In genomic region chr10:48608279-48608681, GRCh38 we compare ENCODE assay signal across 8 cellular contexts. TPM values are rescaled to one million over a fixed set of nuclear protein-coding genes. Genes with fewer than 3 reads are reported as not detected.
DNase-seq lines count a peak whose midpoint lies in the region; ATAC-seq and TF ChIP-seq lines count a peak whose summit lies in the region.

No MANE protein-coding gene starts in this region.

- POLR2A ChIA-PET in activated CD4-positive, alpha-beta T cell treated with anti-CD3 and anti-CD28 coated beads, Interleukin-2, amount 10 ng/mL, durations not matched to agents 7 days and 5 days (lab: Charles Lee) = interaction anchor here (0.6 kb wide), 1 partner anchor 48 kb away, joined by 3 read pairs; no protein-coding TSS in a partner anchor

- H3K9me3 ChIP-seq in heart left ventricle = no peaks in the 10 kb centered on the region

- intact Hi-C loops in heart left ventricle (cut with DNase I) = loop anchor here (1.0 to 5.0 kb wide), 6 partner anchors 44 to 56 kb away; no protein-coding TSS in a partner anchor

- no peak overlapping the region for H3K4me3 Mint-ChIP-seq in activated CD4-positive, alpha-beta T cell treated with anti-CD3 and anti-CD28 coated beads, Interleukin-2, amount 10 ng/mL, durations not matched to agents 7 days and 5 days

- H3K27me3 Mint-ChIP-seq in activated CD4-positive, alpha-beta T cell treated with anti-CD3 and anti-CD28 coated beads, Interleukin-2, amount 10 ng/mL, durations not matched to agents 7 days and 5 days = peaks cover 38% of the 10 kb centered on the region

- peaks cover 2% of the 10 kb centered on the region for H3K4me1 Mint-ChIP-seq in activated CD4-positive, alpha-beta T cell treated with anti-CD3 and anti-CD28 coated beads, Interleukin-2, amount 10 ng/mL, durations not matched to agents 7 days and 5 days

- peaks cover 56% of the 10 kb centered on the region for H3K4me1 ChIP-seq in ACC112 (ENCODE audit: control insufficient read depth, insufficient read depth, low read length, unreplicated experiment)
- H3K4me1 ChIP-seq in heart left ventricle = peaks cover 0 to 69% (median 11%) of the 10 kb centered on the region in 12 donors

- H3K4me3 ChIP-seq in ACC112 (ENCODE audit: low read depth, low read length) (no peak overlapping the region; the same call in 1 of the 2 replicates), GM06990 (replicated peaks; ENCODE audit: low read depth, low read length) (no peak overlapping the region), heart left ventricle (no peak overlapping the region)

- ATAC-seq in heart left ventricle = peak in 3 of 4 donors; percentile 34 to 46 (median 44)
- ATAC-seq in omental fat pad (ENCODE audit: low FRiP score) = no peak

- H3K27ac ChIP-seq in ACC112 (ENCODE audit: low read depth, low read length) = peak overlapping the region; percentile 87
- H3K27ac ChIP-seq in heart left ventricle = peak overlapping the region in 1 of 12 donors; percentile 85

- no peaks in the 10 kb centered on the region for H3K36me3 ChIP-seq in ACC112 (ENCODE audit: insufficient read depth, low read length)
- H3K36me3 ChIP-seq in GM06990 (ENCODE audit: control insufficient read depth, insufficient read depth, low read length) = no peaks in the 10 kb centered on the region
- no peaks in the 10 kb centered on the region for H3K36me3 ChIP-seq in heart left ventricle

- no peak overlapping the region for H2AFZ ChIP-seq in ACC112 (ENCODE audit: low read length, unreplicated experiment)

- TF ChIP-seq CTCF in GM06990 (IDR thresholded peaks at IDR 0.05; ENCODE audit: insufficient read depth, low read length, poor library complexity, severe bottlenecking) = peak; percentile 91
- TF ChIP-seq CTCF in LNCAP (IDR thresholded peaks at IDR 0.05) = peak; percentile 83
- peak; percentile 37 to 71 (median 55) for TF ChIP-seq CTCF in heart left ventricle (IDR thresholded peaks at IDR 0.05)
- TF ChIP-seq CTCF in omental fat pad (IDR thresholded peaks at IDR 0.05) = no peak

- CTCF ChIA-PET in activated CD4-positive, alpha-beta T cell treated with anti-CD3 and anti-CD28 coated beads, Interleukin-2, amount 10 ng/mL, durations not matched to agents 7 days and 5 days (lab: Charles Lee) = interaction anchor here (0.8 to 4.6 kb wide), 5 partner anchors 10 to 49 kb away, joined by 3 to 33 read pairs (median 3); no protein-coding TSS in a partner anchor

- H3K27ac Mint-ChIP-seq in activated CD4-positive, alpha-beta T cell treated with anti-CD3 and anti-CD28 coated beads, Interleukin-2, amount 10 ng/mL, durations not matched to agents 7 days and 5 days = no peak overlapping the region

- H3K27me3 ChIP-seq in ACC112 (ENCODE audit: insufficient read depth, low read length) = no peaks in the 10 kb centered on the region
- 0 out of 2 replicates have a peak, but pooled peaks cover 1% of the 10 kb centered on the region for H3K27me3 ChIP-seq in GM06990 (replicated peaks; ENCODE audit: control insufficient read depth, insufficient read depth, low read length)
- H3K27me3 ChIP-seq in heart left ventricle = peaks cover 0 to 13% (median 0%) of the 10 kb centered on the region in 9 donors

- peaks cover 19% of the 10 kb centered on the region for H3K79me2 ChIP-seq in ACC112 (ENCODE audit: control insufficient read depth, insufficient read depth, low read length, unreplicated experiment)

- no peak for TF ChIP-seq POLR2A in heart left ventricle (IDR thresholded peaks at IDR 0.05)

- H3K9me3 Mint-ChIP-seq in activated CD4-positive, alpha-beta T cell treated with anti-CD3 and anti-CD28 coated beads, Interleukin-2, amount 10 ng/mL, durations not matched to agents 7 days and 5 days = no peaks in the 10 kb centered on the region

- H3K36me3 Mint-ChIP-seq in activated CD4-positive, alpha-beta T cell treated with anti-CD3 and anti-CD28 coated beads, Interleukin-2, amount 10 ng/mL, durations not matched to agents 7 days and 5 days (ENCODE audit: low read depth) = no peaks in the 10 kb centered on the region

- DNase-seq in GM06990 (ENCODE audit: extremely low read depth, insufficient read length) (no peak), H4 (ENCODE audit: low spot score) (peak; percentile 35), heart left ventricle (no peak), omental fat pad (ENCODE audit: low spot score) (no peak)
- peak; percentile 38 for DNase-seq in activated CD4-positive, alpha-beta T cell treated with anti-CD3 and anti-CD28 coated beads, Interleukin-2, amount 10 ng/mL, durations not matched to agents 7 days and 5 days
- peak; percentile 26 to 36 for DNase-seq in stimulated activated CD4-positive, alpha-beta T cell treated with anti-CD3 and anti-CD28 coated beads, Interleukin-2, amount 100 ng/mL, for 24 hours

- WGBS in heart left ventricle, 4 donors = 49 to 63% (median 63%) methylated on average over 3 of the region's 3 CpGs

RNA-seq across cellular contexts. Expression of gene ARHGAP22, which starts 3.4 kb away (rescaled TPM):
- 2.1 and 6.3 TPM in 2 replicates for total RNA-seq in H4 (2014; rRNA removed; shearing (Covaris generic))
- total RNA-seq in activated CD4-positive, alpha-beta T cell treated with anti-CD3 and anti-CD28 coated beads, Interleukin-2, amount 10 ng/mL, durations not matched to agents 7 days and 5 days = not detected
- total RNA-seq in heart left ventricle (1 to 10 TPM; 1.1 to 9.5 (median 3.2) TPM), omental fat pad (10 to 100 TPM in 2 of 4 donors, 1 to 10 TPM in 2; 3.2 to 24.0 (median 9.9) TPM)
- 1 to 10 TPM; 1.5 to 2.2 TPM for polyA plus RNA-seq in heart left ventricle

Comparison
In these comparisons a context has a peak if more than half of its experiments do, and no peak if none do; other contexts are left out.
1. DNase-seq: peak in H4 (single experiment), activated CD4-positive, alpha-beta T cell treated with anti-CD3 and anti-CD28 coated beads, Interleukin-2, amount 10 ng/mL, durations not matched to agents 7 days and 5 days (single experiment) and stimulated activated CD4-positive, alpha-beta T cell treated with anti-CD3 and anti-CD28 coated beads, Interleukin-2, amount 100 ng/mL, for 24 hours (2 of 2); none in GM06990 (single experiment), heart left ventricle (0 of 5) and omental fat pad (single experiment).
2. CTCF ChIP-seq: peak in GM06990 (single experiment), LNCAP (single experiment) and heart left ventricle (12 of 12); none in omental fat pad (0 of 3).